Comparison of ENCODE assay signal across 10 cellular contexts in genomic region chr6:44800171-44800671, GRCh38.
DNase-seq lines count a peak whose midpoint lies in the region; ATAC-seq and TF ChIP-seq lines count a peak whose summit lies in the region.
"Had no signal": no experiment of that assay in that cellular context is flagged by ENCODE, and none has a peak within 500 bp of the region (broad histone marks: within the 10 kb centered on the region; RNA-seq: fewer than 3 reads in every experiment).

No MANE protein-coding gene starts in this region.

- no TSS peak for BruUV-seq in PC-3 (replicated peaks; lab: Mats Ljungman, UMichigan)

- peaks cover 5% of the 10 kb centered on the region for H3K4me1 ChIP-seq in GM23248 (ENCODE audit: insufficient read depth)
- no peaks in the 10 kb centered on the region for H3K4me1 ChIP-seq in PC-3 (ENCODE audit: insufficient read depth, low read length)
- H3K4me1 ChIP-seq in foreskin keratinocyte: no peaks in the 10 kb centered on the region

- no peaks in the 10 kb centered on the region for H3F3A ChIP-seq in GM23248 (ENCODE audit: insufficient read depth)
- H3F3A ChIP-seq in PC-3 (ENCODE audit: low read length, unreplicated experiment): no peaks in the 10 kb centered on the region

- H3K4me2 ChIP-seq in GM23248 (ENCODE audit: unreplicated experiment) (no peak overlapping the region), PC-3 (ENCODE audit: low read length) (no peak overlapping the region)

- H3K36me3 ChIP-seq in GM23248 (ENCODE audit: low read depth) (no peaks in the 10 kb centered on the region), PC-3 (ENCODE audit: low read depth, low read length) (no peaks in the 10 kb centered on the region)

- in situ Hi-C loops in GM23248 (cut with MboI): no loop called here

- H3K27me3 Mint-ChIP-seq in CD14-positive monocyte (ENCODE audit: low read depth in 3 of 3): peaks cover 0 to 6% (median 2%) of the 10 kb centered on the region in 3 donors

- no peak overlapping the region for H3K4me3 Mint-ChIP-seq in CD14-positive monocyte

- H3K27ac Mint-ChIP-seq in CD14-positive monocyte: no peak overlapping the region

- no peaks in the 10 kb centered on the region for H3K79me2 ChIP-seq in GM23248 (ENCODE audit: insufficient read depth)
- H3K79me2 ChIP-seq in PC-3 (ENCODE audit: low read length): no peaks in the 10 kb centered on the region

- POLR2A ChIA-PET in PC-3 (lab: Charles Lee; ENCODE audit: unreplicated experiment): interaction anchor here (0.6 kb wide), 1 partner anchor 27 kb away, joined by 3 read pairs; no protein-coding TSS in a partner anchor

- intact Hi-C loops in PC-3 (cut with micrococcal nuclease): no loop called here
- intact Hi-C loops in CD14-positive monocyte (cut with micrococcal nuclease): no loop called here

- TF ChIP-seq CTCF in PC-3 (conservative IDR thresholded peaks at IDR 0.05; ENCODE audit: low read depth, low read length) (no peak), foreskin keratinocyte (conservative IDR thresholded peaks at IDR 0.05) (peak; percentile 18), CD14-positive monocyte (IDR thresholded peaks at IDR 0.05) (no peak)

- no peaks in the 10 kb centered on the region for H3K36me3 Mint-ChIP-seq in CD14-positive monocyte

- WGBS in GM23248 (ENCODE audit: low coverage in 1 of 2, low lambda C conversion rate in 2 of 2, missing lambda C conversion rate in 2 of 2), 2 experiments: 89 to 90% methylated on average over 8 of the region's 8 CpGs

- H3K27ac ChIP-seq in GM23248 (no peak overlapping the region), PC-3 (ENCODE audit: low read length) (no peak overlapping the region), foreskin keratinocyte (no peak overlapping the region)

- no peaks in the 10 kb centered on the region for H3K27me3 ChIP-seq in GM23248 (replicated peaks; ENCODE audit: insufficient read depth)
- peaks cover 27% of the 10 kb centered on the region; the same call in 1 of the 2 replicates for H3K27me3 ChIP-seq in PC-3 (ENCODE audit: low read length)
- H3K27me3 ChIP-seq in foreskin keratinocyte: peaks cover 12% of the 10 kb centered on the region

- ATAC-seq in PC-3 (no peak), foreskin keratinocyte (no peak)

- H3K9me2 ChIP-seq in GM23248 (ENCODE audit: insufficient read depth): no peaks in the 10 kb centered on the region
- H3K9me2 ChIP-seq in PC-3 (replicated peaks; ENCODE audit: low read length): no peaks in the 10 kb centered on the region

- H3K4me1 Mint-ChIP-seq in CD14-positive monocyte: peaks cover 26% of the 10 kb centered on the region

- no peaks in the 10 kb centered on the region for H4K20me1 ChIP-seq in GM23248 (ENCODE audit: insufficient read depth)
- H4K20me1 ChIP-seq in PC-3 (ENCODE audit: low read length): no peaks in the 10 kb centered on the region

- no peak overlapping the region for H2AFZ ChIP-seq in GM23248
- H2AFZ ChIP-seq in PC-3 (ENCODE audit: low read length): no peak overlapping the region

- peaks cover 0 to 3% (median 0%) of the 10 kb centered on the region in 7 donors for H3K9me3 Mint-ChIP-seq in CD14-positive monocyte

- CTCF ChIA-PET in PC-3 (lab: Charles Lee): interaction anchor here (0.5 kb wide), 1 partner anchor 286 kb away, joined by 3 read pairs; no protein-coding TSS in a partner anchor

- H3K9ac ChIP-seq in GM23248: no peak overlapping the region
- H3K9ac ChIP-seq in PC-3 (ENCODE audit: low read length): no peak overlapping the region

- no peak overlapping the region for H3K4me3 ChIP-seq in GM23248
- H3K4me3 ChIP-seq in PC-3 (ENCODE audit: low read length): no peak overlapping the region

- peak; percentile 51 for DNase-seq in GM23248
- peak; percentile 27 for DNase-seq in PC-3
- DNase-seq in foreskin keratinocyte: peak in 1 of 2 donors; percentile 43
- DNase-seq in renal cortical epithelial cell (ENCODE audit: low read depth): peak; percentile 91
- no peak for DNase-seq in putamen (ENCODE audit: low spot score)
- no peak for DNase-seq in CD14-positive monocyte (ENCODE audit: low spot score)
- DNase-seq in activated CD4-positive, alpha-beta T cell treated with anti-CD3 and anti-CD28 coated beads for 4 hours: no peak
- DNase-seq in CD1c-positive myeloid dendritic cell (ENCODE audit: extremely low spot score): no peak
- DNase-seq: activated T-cell treated with anti-CD3 and anti-CD28 coated beads for 4 hours, MV-4-11 had no signal

- H3K9me3 ChIP-seq in GM23248 (ENCODE audit: low read depth) (no peaks in the 10 kb centered on the region), PC-3 (ENCODE audit: low read length) (no peaks in the 10 kb centered on the region)

Comparison
In these comparisons a context has a peak if more than half of its experiments do, and no peak if none do; other contexts are left out.
1. DNase-seq: peak in GM23248 (single experiment), PC-3 (single experiment) and renal cortical epithelial cell (single experiment); none in putamen (single experiment), CD14-positive monocyte (single experiment), activated CD4-positive, alpha-beta T cell treated with anti-CD3 and anti-CD28 coated beads for 4 hours (0 of 2) and CD1c-positive myeloid dendritic cell (single experiment).